23 cellular contexts compared by ENCODE assay signal in the genomic region with DNA sequence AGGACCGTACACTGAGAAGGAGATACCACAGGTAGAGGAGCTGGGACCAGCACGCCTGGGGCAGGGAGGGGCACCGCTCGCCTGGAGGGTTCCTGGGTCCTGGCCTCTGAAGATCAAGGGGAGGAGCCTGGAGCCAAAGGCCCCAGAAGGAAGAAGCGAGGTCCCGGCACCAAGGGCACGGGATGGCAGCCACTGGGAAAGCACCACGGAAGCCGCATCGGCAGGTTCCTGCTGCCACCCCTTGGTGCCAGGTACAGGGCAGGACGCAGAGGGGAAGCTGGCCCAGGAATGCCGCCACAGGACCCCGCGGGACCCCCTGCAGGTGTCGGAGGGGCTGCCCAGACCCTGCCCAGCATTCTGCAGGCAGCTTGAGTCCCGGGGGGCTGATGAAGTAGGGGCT. TPM values are rescaled to one million over a fixed set of nuclear protein-coding genes. Genes with fewer than 3 reads are reported as not detected.
DNase-seq lines count a peak whose midpoint lies in the region; ATAC-seq, FAIRE-seq and TF ChIP-seq lines count a peak whose summit lies in the region.
"Had no signal": no experiment of that assay in that cellular context is flagged by ENCODE, and none has a peak within 500 bp of the region (broad histone marks: within the 10 kb centered on the region; RNA-seq: fewer than 3 reads in every experiment).

No MANE protein-coding gene starts in this region.

- H3K36me3 Mint-ChIP-seq in CD14-positive monocyte (no peaks in the 10 kb centered on the region), endodermal cell (ENCODE audit: low read depth) (no peaks in the 10 kb centered on the region), T-cell (no peaks in the 10 kb centered on the region)
- H3K36me3 Mint-ChIP-seq: CD8-positive, alpha-beta T cell had no signal

- no peak overlapping the region for H3K9ac ChIP-seq in endodermal cell (ENCODE audit: extremely low read depth, low read length, poor library complexity, severe bottlenecking)
- H3K9ac ChIP-seq: BLaER1, GM23248 had no signal

- peaks cover 8 to 19% (median 10%) of the 10 kb centered on the region in 7 donors for H3K9me3 Mint-ChIP-seq in CD14-positive monocyte
- H3K9me3 Mint-ChIP-seq in endodermal cell, result peaks cover 4% of the 10 kb centered on the region
- no peaks in the 10 kb centered on the region for H3K9me3 Mint-ChIP-seq in T-cell
- H3K9me3 Mint-ChIP-seq: CD8-positive, alpha-beta T cell had no signal

- no peak for TF ChIP-seq EP300 in A549 (IDR thresholded peaks at IDR 0.05)

- FAIRE-seq in A549 (lab: Jason Lieb, UNC), result no peak
- FAIRE-seq in H54 (lab: Jason Lieb, UNC), result no peak
- FAIRE-seq: G401.6 had no signal

- H3K4me2 ChIP-seq in A549 (peak overlapping the region; percentile 38; the same call in 1 of the 3 replicates), osteoblast (ENCODE audit: insufficient read depth, low read length) (no peak overlapping the region)
- H3K4me2 ChIP-seq: BLaER1 had no signal

- H3K79me2 ChIP-seq in osteoblast (ENCODE audit: insufficient read depth, low read length), result no peaks in the 10 kb centered on the region

- ATAC-seq in A549 (no peak), T-cell (replicated peaks in 1 of 4) (no peak)

- intact Hi-C loops in CD14-positive monocyte (cut with micrococcal nuclease), result no loop called here

- H3K27ac Mint-ChIP-seq in CD14-positive monocyte (no peak overlapping the region), endodermal cell (no peak overlapping the region), T-cell (no peak overlapping the region)
- H3K27ac Mint-ChIP-seq: CD8-positive, alpha-beta T cell had no signal

- H3K27ac ChIP-seq in A549 (peak overlapping the region in 1 of 2 experiments; percentile 64; a peak in 2 of 6 replicates), endodermal cell (ENCODE audit: low read depth, low read length) (no peak overlapping the region), osteoblast (ENCODE audit: low read depth, low read length) (no peak overlapping the region)
- H3K27ac ChIP-seq: BLaER1, GM23248, RWPE1 had no signal

- H3K4me3 ChIP-seq in A549 (no peak overlapping the region), endodermal cell (ENCODE audit: low read length) (no peak overlapping the region), osteoblast (ENCODE audit: insufficient read depth, low read length) (no peak overlapping the region)
- H3K4me3 ChIP-seq: BLaER1, GM23248, HAP-1 had no signal

- TF ChIP-seq POLR2A in A549 (IDR thresholded peaks at IDR 0.05; ENCODE audit: low read length), result no peak
- no peak for TF ChIP-seq POLR2A in H54 (IDR thresholded peaks at IDR 0.05; ENCODE audit: low read depth, low read length)

- H3K4me1 Mint-ChIP-seq in CD14-positive monocyte (peaks cover 3% of the 10 kb centered on the region), endodermal cell (no peaks in the 10 kb centered on the region), T-cell (peaks cover 0 to 5% (median 0%) of the 10 kb centered on the region in 3 donors)

- H3K36me3 ChIP-seq in endodermal cell (ENCODE audit: control insufficient read depth, insufficient read depth, low read length) (no peaks in the 10 kb centered on the region), osteoblast (ENCODE audit: insufficient read depth, low read length) (no peaks in the 10 kb centered on the region)
- H3K36me3 ChIP-seq: BLaER1, HAP-1, SJCRH30 had no signal

- H3K27me3 Mint-ChIP-seq in CD14-positive monocyte (ENCODE audit: low read depth in 3 of 3) (peaks cover 9 to 14% (median 10%) of the 10 kb centered on the region in 3 donors), endodermal cell (ENCODE audit: insufficient read depth) (peaks cover 3% of the 10 kb centered on the region), T-cell (peaks cover 4 to 10% of the 10 kb centered on the region in 2 donors)

- WGBS in A549 (ENCODE audit: missing lambda C conversion rate), result 57% methylated on average over 15 of the region's 16 CpGs
- WGBS in endodermal cell (ENCODE audit: insufficient coverage in 1 of 2, insufficient read length in 1 of 2), 2 experiments, result 89 to 97% methylated on average over 10 to 16 of the region's 16 CpGs

- TF ChIP-seq CTCF in A549 (IDR thresholded peaks at IDR 0.05) (no peak), CD14-positive monocyte (IDR thresholded peaks at IDR 0.05) (no peak), endodermal cell (conservative IDR thresholded peaks at IDR 0.05) (no peak), osteoblast (IDR thresholded peaks at IDR 0.05; ENCODE audit: extremely low read depth, low read depth, low read length) (no peak)

- H3K9me3 ChIP-seq in A549 (peaks cover 4% of the 10 kb centered on the region; the same call in 1 of the 3 replicates), endodermal cell (ENCODE audit: control insufficient read depth, low read length) (no peaks in the 10 kb centered on the region), osteoblast (ENCODE audit: low read depth, low read length) (no peaks in the 10 kb centered on the region)
- H3K9me3 ChIP-seq: HAP-1, SJCRH30 had no signal

- no peaks in the 10 kb centered on the region for H3K27me3 ChIP-seq in endodermal cell (ENCODE audit: control insufficient read depth, insufficient read depth, low read length, poor library complexity, severe bottlenecking)
- no peaks in the 10 kb centered on the region for H3K27me3 ChIP-seq in osteoblast (ENCODE audit: insufficient read depth, low read length)
- H3K27me3 ChIP-seq: BLaER1, SJCRH30 had no signal

- no peak for DNase-seq in A549 (ENCODE audit: low read depth in 1 of 2, low spot score in 1 of 2)
- DNase-seq in CD14-positive monocyte (ENCODE audit: low spot score), result peak; percentile 24
- DNase-seq in endodermal cell, result peak; percentile 29
- DNase-seq in osteoblast (ENCODE audit: insufficient read length, low spot score, missing footprints), result peak; percentile 44
- DNase-seq in H54 (ENCODE audit: insufficient read length, low spot score), result no peak
- no peak for DNase-seq in T-cell
- no peak for DNase-seq in DMS53 (lab: John Stamatoyannopoulos, UW)
- DNase-seq: ACHN; Calu3; CD8-positive, alpha-beta T cell; GM23248; NCI-H1092; NCI-H1436 treated with DMSO at 0.1 percent for 48 hours; NCI-H2029; NCI-H226; NCI-H510A treated with DMSO at 0.1 percent for 48 hours had no signal

- no peak overlapping the region for H2AFZ ChIP-seq in osteoblast (ENCODE audit: low read length)
- H2AFZ ChIP-seq: GM23248 had no signal

- H3K4me1 ChIP-seq in A549, result 0 out of 3 replicates have a peak, but pooled peaks cover 5% of the 10 kb centered on the region
- no peaks in the 10 kb centered on the region for H3K4me1 ChIP-seq in endodermal cell (ENCODE audit: control insufficient read depth, insufficient read depth, low read length)
- H3K4me1 ChIP-seq in osteoblast (ENCODE audit: insufficient read depth, low read length), result no peaks in the 10 kb centered on the region
- H3K4me1 ChIP-seq: BLaER1, HAP-1, SJCRH30 had no signal

- TF ChIP-seq RAD21 in A549 (conservative IDR thresholded peaks at IDR 0.05 in 1 of 2, IDR thresholded peaks at IDR 0.05 in 1 of 2), result no peak

- CTCF ChIA-PET in A549 (lab: Yijun Ruan, JAX) (no interaction called here), T-cell (lab: Charles Lee) (no interaction called here)

- no peak overlapping the region for H3K4me3 Mint-ChIP-seq in CD14-positive monocyte
- H3K4me3 Mint-ChIP-seq in endodermal cell, result no peak overlapping the region
- no peak overlapping the region for H3K4me3 Mint-ChIP-seq in T-cell
- H3K4me3 Mint-ChIP-seq: CD8-positive, alpha-beta T cell had no signal

- POLR2A ChIA-PET in A549 (lab: Yijun Ruan, JAX), result no interaction called here
- POLR2A ChIA-PET in T-cell (lab: Charles Lee), result no interaction called here

- H4K20me1 ChIP-seq in osteoblast (ENCODE audit: insufficient read depth, low read length), result no peaks in the 10 kb centered on the region
- H4K20me1 ChIP-seq: BLaER1 had no signal

TF ChIP-seq in A549, 52 proteins besides CTCF, POLR2A, EP300 and RAD21 (continues in another document):
- TF ChIP-seq JUNB (IDR thresholded peaks at IDR 0.05) (no peak), FOXS1 (CRISPR knock-in tag; IDR thresholded peaks at IDR 0.05) (no peak), RNF2 (IDR thresholded peaks at IDR 0.05; ENCODE audit: borderline replicate concordance, low read depth) (no peak), MAZ (IDR thresholded peaks at IDR 0.05; ENCODE audit: borderline replicate concordance, low read depth, low read length) (no peak), HES2 (IDR thresholded peaks at IDR 0.05) (no peak), HOXB13 (CRISPR knock-in tag; IDR thresholded peaks at IDR 0.05; ENCODE audit: low read depth) (no peak), TP53 (CRISPR knock-in tag; IDR thresholded peaks at IDR 0.05) (no peak)

RNA-seq across cellular contexts. Expression of gene CBFA2T3, which starts 42.5 kb away (rescaled TPM):
- polyA plus RNA-seq in A549 (2011; rRNA removed) (not detected in 2 replicates), A549 (2017; fragmentation: RNase III; extraction: RNeasy Plus Mini Kit Qiagen cat#74134 plus additional on column Dnase treatment) (0.05 to 0.34 TPM (median 0.08 TPM) in 3 replicates), CD14-positive monocyte (1 to 10 TPM; 5.3 to 6.2 TPM)
- polyA plus RNA-seq in A549 (2012; cell fraction: cytosol; rRNA removed), result 0.03 TPM in 2 replicates
- 0.12 and 0.22 TPM in 2 replicates for polyA plus RNA-seq in A549 (2012; cell fraction: nucleus; rRNA removed)
- polyA minus RNA-seq in A549 (2011; rRNA and poly(A)+ RNA removed), result not detected in 2 replicates
- total RNA-seq in endodermal cell (1 to 10 TPM; 1.0 to 3.1 TPM), osteoblast (not detected in 2 replicates), T-cell (1 to 10 TPM; 2.0 to 4.0 (median 2.1) TPM)
- 5.5 TPM for polyA plus RNA-seq in endodermal cell (2013, experiment 1 of 2)
- polyA plus RNA-seq in endodermal cell (2013, experiment 2 of 2), result 4.3 TPM
- total RNA-seq: Calu3, Daoy, GM23248, LHCN-M2 had no signal
- polyA plus RNA-seq: GM23248 had no signal

Comparison
In these comparisons a context has a peak if more than half of its experiments do, and no peak if none do; other contexts are left out.
1. DNase-seq: peak in CD14-positive monocyte (single experiment), endodermal cell (single experiment) and osteoblast (single experiment); none in A549 (0 of 2), H54 (single experiment), T-cell (0 of 34) and DMS53 (single experiment).